In genomic region chr13:44434441-44435141, GRCh38 we compare ENCODE assay signal across 1 cellular context.
TF ChIP-seq lines count a peak whose summit lies in the region.

No MANE protein-coding gene starts in this region.

TF ChIP-seq in GM23338, 12 proteins besides CTCF, POLR2A, EP300 and RAD21 (continued from another document):
- no peak for TF ChIP-seq ZNF462 (CRISPR knock-in tag; IDR thresholded peaks at IDR 0.05)
TF ChIP-seq in GM23338: peak in this region for 0.
